Comparison of ENCODE assay signal across 12 cellular contexts in the genomic region with DNA sequence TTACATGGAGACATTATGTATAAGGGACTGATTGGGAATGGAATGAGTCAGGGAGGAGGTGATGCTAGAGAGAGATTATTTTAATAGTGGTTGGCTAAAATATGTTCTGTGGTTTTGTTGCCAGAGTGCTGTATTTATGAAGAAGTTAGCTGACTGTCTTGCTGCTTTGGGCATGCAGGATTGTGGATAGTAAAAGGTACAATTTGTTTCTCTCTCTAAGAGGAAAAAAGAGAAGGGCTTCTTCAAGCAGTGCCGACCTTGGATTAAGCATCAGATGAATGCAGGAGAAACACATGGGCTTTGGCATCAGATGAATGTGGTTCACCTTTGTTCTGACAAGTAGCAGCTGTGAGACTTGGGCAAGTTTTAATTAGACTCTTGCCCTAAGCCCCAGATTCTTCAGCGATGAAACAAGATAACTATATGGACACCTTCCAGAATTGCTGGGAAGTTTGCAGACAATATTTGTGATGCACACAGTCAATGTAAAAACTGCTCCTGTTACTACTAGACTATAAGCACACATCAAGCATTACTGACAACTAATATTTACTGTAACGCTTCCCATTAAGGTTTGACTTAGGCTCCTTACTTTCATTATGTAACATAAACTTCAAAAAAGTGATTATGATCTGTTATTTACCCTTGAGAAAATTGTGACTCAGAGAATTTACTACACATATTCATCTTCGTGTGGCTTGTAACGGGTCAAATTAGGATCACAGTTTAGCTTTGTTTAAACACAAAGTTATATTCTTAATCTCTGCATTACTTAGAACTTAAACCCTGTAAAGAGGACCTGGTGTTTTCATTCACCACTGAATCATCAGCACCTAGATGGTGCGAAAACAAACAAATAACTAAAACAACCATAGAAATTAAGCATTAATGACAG.
DNase-seq lines count a peak whose midpoint lies in the region; ATAC-seq and TF ChIP-seq lines count a peak whose summit lies in the region.
"Had no signal": no experiment of that assay in that cellular context is flagged by ENCODE, and none has a peak within 500 bp of the region (broad histone marks: within the 10 kb centered on the region; RNA-seq: fewer than 3 reads in every experiment).

No MANE protein-coding gene starts in this region.

- POLR2A ChIA-PET in HEK293 (lab: Yijun Ruan, JAX), result no interaction called here

- CTCF ChIA-PET in HEK293 (lab: Yijun Ruan, JAX), result no interaction called here

- DNase-seq in foreskin fibroblast (peak; percentile 56 to 74), KG1 (lab: John Stamatoyannopoulos, UW) (no peak)
- DNase-seq in effector memory CD8-positive, alpha-beta T cell, result no peak
- DNase-seq: activated B cell treated with CpG ODN at 0.5 μM for 24 hours, cerebellar nuclear complex, NCI-H2107, SHP77 treated with DMSO at 0.1 percent for 48 hours, spleen had no signal

- H3K4me1 ChIP-seq in HEK293 (ENCODE audit: control insufficient read depth, insufficient read depth, low read length), result no peaks in the 10 kb centered on the region
- peaks cover 41% of the 10 kb centered on the region for H3K4me1 ChIP-seq in skeletal muscle satellite cell (ENCODE audit: control insufficient read depth, insufficient read depth, low read length)
- H3K4me1 ChIP-seq: spleen had no signal

- H3K4me3 Mint-ChIP-seq in effector memory CD8-positive, alpha-beta T cell, result no peak overlapping the region
- H3K4me3 Mint-ChIP-seq: activated B cell treated with CpG ODN at 0.5 μM for 24 hours had no signal

- no peaks in the 10 kb centered on the region for H3K4me1 Mint-ChIP-seq in effector memory CD8-positive, alpha-beta T cell (ENCODE audit: low read depth in 2 of 2)
- H3K4me1 Mint-ChIP-seq: activated B cell treated with CpG ODN at 0.5 μM for 24 hours had no signal

- peak overlapping the region; percentile 60 for H3K4me2 ChIP-seq in skeletal muscle satellite cell (ENCODE audit: low read length)

- no peak overlapping the region for H3K27ac Mint-ChIP-seq in effector memory CD8-positive, alpha-beta T cell
- H3K27ac Mint-ChIP-seq: activated B cell treated with CpG ODN at 0.5 μM for 24 hours had no signal

- no peaks in the 10 kb centered on the region for H3K36me3 Mint-ChIP-seq in effector memory CD8-positive, alpha-beta T cell (ENCODE audit: insufficient read depth)

- no peaks in the 10 kb centered on the region for H3K27me3 Mint-ChIP-seq in effector memory CD8-positive, alpha-beta T cell
- H3K27me3 Mint-ChIP-seq: activated B cell treated with CpG ODN at 0.5 μM for 24 hours had no signal

- peak overlapping the region; percentile 20 for H3K9ac ChIP-seq in skeletal muscle satellite cell (ENCODE audit: low read depth, low read length)

- H3K27me3 ChIP-seq in skeletal muscle satellite cell (ENCODE audit: control insufficient read depth, insufficient read depth, low read length), result no peaks in the 10 kb centered on the region
- H3K27me3 ChIP-seq: spleen had no signal

- no peaks in the 10 kb centered on the region for H3K36me3 ChIP-seq in HEK293 (ENCODE audit: control insufficient read depth in 2 of 2, insufficient read depth in 1 of 2, low read length in 2 of 2)
- H3K36me3 ChIP-seq in skeletal muscle satellite cell (ENCODE audit: insufficient read depth, low read length), result no peaks in the 10 kb centered on the region
- H3K36me3 ChIP-seq: spleen had no signal

- peak; percentile 76 for ATAC-seq in SK-N-SH treated with all-trans-retinoic acid at 6 μM for 48 hours
- ATAC-seq in GM18519 (IDR thresholded peaks at IDR 0.05; ENCODE audit: low FRiP score, unreplicated experiment), result no peak
- ATAC-seq in effector memory CD8-positive, alpha-beta T cell (replicated peaks), result no peak

- H3K4me3 ChIP-seq in HEK293 (ENCODE audit: low read depth, low read length) (no peak overlapping the region), foreskin fibroblast (ENCODE audit: low read depth in 1 of 2, low read length in 2 of 2) (no peak overlapping the region), skeletal muscle satellite cell (ENCODE audit: low read length) (peak overlapping the region; percentile 44)
- H3K4me3 ChIP-seq: spleen had no signal

- H3K9me3 Mint-ChIP-seq in effector memory CD8-positive, alpha-beta T cell, result peaks cover 5 to 7% of the 10 kb centered on the region in 2 donors
- H3K9me3 Mint-ChIP-seq: activated B cell treated with CpG ODN at 0.5 μM for 24 hours had no signal

- H3K9me3 ChIP-seq in HEK293 (ENCODE audit: control insufficient read depth, insufficient read depth, low read depth, low read length) (no peaks in the 10 kb centered on the region), skeletal muscle satellite cell (replicated peaks; ENCODE audit: low read length) (no peaks in the 10 kb centered on the region)
- H3K9me3 ChIP-seq: spleen had no signal

- TF ChIP-seq CTCF in HEK293 (tag by site-specific recombination; IDR thresholded peaks at IDR 0.05), result no peak
- TF ChIP-seq CTCF in foreskin fibroblast (IDR thresholded peaks at IDR 0.05; ENCODE audit: low read depth, low read length), result no peak

- H3K27ac ChIP-seq in HEK293 (ENCODE audit: extremely low read depth, low read depth, low read length), result no peak overlapping the region
- H3K27ac ChIP-seq: spleen had no signal

TF ChIP-seq in HEK293, 187 proteins besides CTCF, POLR2A, EP300 and RAD21:
- peak; percentile 83; the same call in 1 of the 2 replicates for TF ChIP-seq TRIM28 (IDR thresholded peaks at IDR 0.05; ENCODE audit: borderline replicate concordance, low read length)
- 0 out of 2 replicates have a peak, but pooled peaks have one; percentile 17 for TF ChIP-seq KLF10 (tag by site-specific recombination; IDR thresholded peaks at IDR 0.05)
- TF ChIP-seq, protein P1, sequence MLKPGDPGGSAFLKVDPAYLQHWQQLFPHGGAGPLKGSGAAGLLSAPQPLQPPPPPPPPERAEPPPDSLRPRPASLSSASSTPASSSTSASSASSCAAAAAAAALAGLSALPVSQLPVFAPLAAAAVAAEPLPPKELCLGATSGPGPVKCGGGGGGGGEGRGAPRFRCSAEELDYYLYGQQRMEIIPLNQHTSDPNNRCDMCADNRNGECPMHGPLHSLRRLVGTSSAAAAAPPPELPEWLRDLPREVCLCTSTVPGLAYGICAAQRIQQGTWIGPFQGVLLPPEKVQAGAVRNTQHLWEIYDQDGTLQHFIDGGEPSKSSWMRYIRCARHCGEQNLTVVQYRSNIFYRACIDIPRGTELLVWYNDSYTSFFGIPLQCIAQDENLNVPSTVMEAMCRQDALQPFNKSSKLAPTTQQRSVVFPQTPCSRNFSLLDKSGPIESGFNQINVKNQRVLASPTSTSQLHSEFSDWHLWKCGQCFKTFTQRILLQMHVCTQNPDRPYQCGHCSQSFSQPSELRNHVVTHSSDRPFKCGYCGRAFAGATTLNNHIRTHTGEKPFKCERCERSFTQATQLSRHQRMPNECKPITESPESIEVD (tag by site-specific recombination; IDR thresholded peaks at IDR 0.05), result 0 out of 2 replicates have a peak, but pooled peaks have one; percentile 10
- no peak for TF ChIP-seq ZNF221 (tag by site-specific recombination; IDR thresholded peaks at IDR 0.05; ENCODE audit: borderline replicate concordance)

TF ChIP-seq in SK-N-SH treated with all-trans-retinoic acid at 6 μM for 48 hours, 23 proteins besides CTCF, POLR2A, EP300 and RAD21:
- no peak for TF ChIP-seq ESRRG (CRISPR knock-in tag; IDR thresholded peaks at IDR 0.05)
- 0 out of 2 replicates have a peak, but pooled peaks have one; percentile 54 for TF ChIP-seq ZNF70 (CRISPR knock-in tag; IDR thresholded peaks at IDR 0.05)
- TF ChIP-seq ARNTL (CRISPR knock-in tag; IDR thresholded peaks at IDR 0.05; ENCODE audit: borderline replicate concordance, low read depth), result no peak

Comparison
In these comparisons a context has a peak if more than half of its experiments do, and no peak if none do; other contexts are left out.
1. DNase-seq: peak in foreskin fibroblast (2 of 2); none in effector memory CD8-positive, alpha-beta T cell (0 of 3) and KG1 (single experiment).